Comparison of ENCODE assay signal across 17 cellular contexts in genomic region chr4:128394778-128395177, GRCh38.
DNase-seq lines count a peak whose midpoint lies in the region; ATAC-seq and TF ChIP-seq lines count a peak whose summit lies in the region.
"Had no signal": no experiment of that assay in that cellular context is flagged by ENCODE, and none has a peak within 500 bp of the region (broad histone marks: within the 10 kb centered on the region; RNA-seq: fewer than 3 reads in every experiment).

No MANE protein-coding gene starts in this region.

- intact Hi-C loops in gastrocnemius medialis (cut with DNase I; ENCODE audit: low total_unique reads) = loop anchor here (2.0 to 5.0 kb wide), 2 partner anchors 58 to 106 kb away; no protein-coding TSS in a partner anchor

- in situ Hi-C loops in gastrocnemius medialis (cut with MboI; ENCODE audit: low sequenced_read_pairs in 4 of 4) = no loop called here

- H3K4me3 ChIP-seq in fibroblast of villous mesenchyme (ENCODE audit: low read depth, low read length) = no peak overlapping the region
- no peak overlapping the region for H3K4me3 ChIP-seq in gastrocnemius medialis
- H3K4me3 ChIP-seq: GM12878 had no signal

- TF ChIP-seq CTCF in fibroblast of villous mesenchyme (IDR thresholded peaks at IDR 0.05; ENCODE audit: insufficient read depth, low read depth, low read length) (no peak), gastrocnemius medialis (IDR thresholded peaks at IDR 0.05 in 4 of 5, conservative IDR thresholded peaks at IDR 0.05 in 1 of 5) (no peak)

- no peaks in the 10 kb centered on the region for H3K9me3 ChIP-seq in gastrocnemius medialis

- H3K27me3 ChIP-seq in gastrocnemius medialis = no peaks in the 10 kb centered on the region

- peak; percentile 97 to 99 for ATAC-seq in gastrocnemius medialis
- no peak for ATAC-seq in HG02763 (IDR thresholded peaks at IDR 0.05; ENCODE audit: unreplicated experiment)
- no peak for ATAC-seq in GM19452 (IDR thresholded peaks at IDR 0.05; ENCODE audit: unreplicated experiment)
- ATAC-seq: GM12878, HCT116 had no signal

- no peak for TF ChIP-seq POLR2A in gastrocnemius medialis (IDR thresholded peaks at IDR 0.05)

- DNase-seq in EH (ENCODE audit: low read depth) = peak; percentile 41
- peak; percentile 26 for DNase-seq in OCI-M1 (lab: John Stamatoyannopoulos, UW)
- peak; percentile 26 for DNase-seq in fibroblast of villous mesenchyme (ENCODE audit: low read depth)
- peak; percentile 76 to 77 for DNase-seq in gastrocnemius medialis
- DNase-seq in GM19238 (ENCODE audit: insufficient read length, low spot score) = no peak
- DNase-seq in NCI-H2029 treated with DMSO at 0.1 percent for 48 hours (lab: John Stamatoyannopoulos, UW) = no peak
- DNase-seq: activated CD4-positive, alpha-beta T cell treated with anti-CD3 and anti-CD28 coated beads for 48 hours; activated gamma-delta T cell; Caco-2; midbrain; NCI-H1417; NCI-H2171 treated with DMSO at 0.1 percent for 48 hours; NCI-H82 had no signal

- H3K4me1 ChIP-seq in gastrocnemius medialis = peaks cover 18 to 38% of the 10 kb centered on the region in 2 donors
- H3K4me1 ChIP-seq: Caco-2 had no signal

- no peaks in the 10 kb centered on the region for H3K36me3 ChIP-seq in gastrocnemius medialis

- H3K27ac ChIP-seq in gastrocnemius medialis = peak overlapping the region; percentile 64 to 82 (median 74)

Comparison
In these comparisons a context has a peak if more than half of its experiments do, and no peak if none do; other contexts are left out.
1. DNase-seq: peak in EH (single experiment), OCI-M1 (single experiment), fibroblast of villous mesenchyme (single experiment) and gastrocnemius medialis (2 of 2); none in GM19238 (single experiment) and NCI-H2029 treated with DMSO at 0.1 percent for 48 hours (single experiment).
2. ATAC-seq: peak in gastrocnemius medialis (2 of 2); none in HG02763 (single experiment) and GM19452 (single experiment).